Comparison of ENCODE assay signal across 16 cellular contexts in genomic region chr9:110555551-110555950, GRCh38. TPM values are rescaled to one million over a fixed set of nuclear protein-coding genes. Genes with fewer than 3 reads are reported as not detected.
A peak's percentile ranks its signal among the peaks of the same experiment; 100 is the strongest.
DNase-seq lines count a peak whose midpoint lies in the region; ATAC-seq, FAIRE-seq and TF ChIP-seq lines count a peak whose summit lies in the region.
"Had no signal": no experiment of that assay in that cellular context is flagged by ENCODE, and none has a peak within 500 bp of the region (broad histone marks: within the 10 kb centered on the region; RNA-seq: fewer than 3 reads in every experiment).

No MANE protein-coding gene starts in this region.

- no peak overlapping the region for H2AFZ ChIP-seq in ACC112 (ENCODE audit: low read length, unreplicated experiment)

- H3K27ac ChIP-seq in ACC112 (ENCODE audit: low read depth, low read length) (peak overlapping the region; percentile 90), body of pancreas (peak overlapping the region in 3 of 4 donors; percentile 6 to 40 (median 39)), rectal smooth muscle tissue (ENCODE audit: low read depth, low read length) (peak overlapping the region; percentile 22)

- intact Hi-C loops in body of pancreas (cut with DNase I): no loop called here
- intact Hi-C loops in left cardiac atrium (cut with DNase I): no loop called here

- no peak overlapping the region for H3K9ac ChIP-seq in rectal smooth muscle tissue (ENCODE audit: low read length)

- TF ChIP-seq POLR2A in body of pancreas (IDR thresholded peaks at IDR 0.05): no peak
- TF ChIP-seq POLR2A in GM12892 (IDR thresholded peaks at IDR 0.05; ENCODE audit: low read depth, low read length): no peak

- no peak for FAIRE-seq in GM12892 (lab: Jason Lieb, UNC)
- FAIRE-seq: GM12891, K562 had no signal

- peaks cover 24% of the 10 kb centered on the region for H3K79me2 ChIP-seq in ACC112 (ENCODE audit: control insufficient read depth, insufficient read depth, low read length, unreplicated experiment)

- peak overlapping the region; percentile 53 for H3K4me3 ChIP-seq in ACC112 (ENCODE audit: low read depth, low read length)
- H3K4me3 ChIP-seq in body of pancreas: no peak overlapping the region
- no peak overlapping the region for H3K4me3 ChIP-seq in rectal smooth muscle tissue (ENCODE audit: low read length)
- H3K4me3 ChIP-seq in BE2C (ENCODE audit: low read depth, low read length): no peak overlapping the region
- H3K4me3 ChIP-seq: K562 had no signal

- WGBS in body of pancreas, 2 donors: 17 to 25% methylated on average over 3 of the region's 3 CpGs

- H3K27me3 ChIP-seq in ACC112 (ENCODE audit: insufficient read depth, low read length) (no peaks in the 10 kb centered on the region), body of pancreas (no peaks in the 10 kb centered on the region), rectal smooth muscle tissue (ENCODE audit: control insufficient read depth, insufficient read depth, low read length) (no peaks in the 10 kb centered on the region), BE2C (no peaks in the 10 kb centered on the region)

- DNase-seq in body of pancreas (no peak), left cardiac atrium (no peak), GM19238 (ENCODE audit: insufficient read length, low spot score) (no peak), GM12892 (ENCODE audit: insufficient read length) (no peak), occipital lobe (lab: John Stamatoyannopoulos, UW) (no peak), BE2C (no peak)
- DNase-seq: activated CD4-positive, alpha-beta T cell treated with anti-CD3 and anti-CD28 coated beads, Interleukin-2, amount 50 U/mL, for 48 hours; activated T-cell treated with anti-CD3 and anti-CD28 coated beads, Interleukin-2, amount 50 U/mL, for 4 hours; NCI-H1092 treated with DMSO at 0.1 percent for 48 hours; nucleus accumbens had no signal

- H3K4me1 ChIP-seq in ACC112 (ENCODE audit: control insufficient read depth, insufficient read depth, low read length, unreplicated experiment) (peaks cover 39% of the 10 kb centered on the region), body of pancreas (peaks cover 17% of the 10 kb centered on the region), rectal smooth muscle tissue (ENCODE audit: control insufficient read depth, insufficient read depth, low read length) (peaks cover 4% of the 10 kb centered on the region), BE2C (no peaks in the 10 kb centered on the region)

- H3K9me3 ChIP-seq in body of pancreas (peaks cover 0 to 4% (median 0%) of the 10 kb centered on the region in 3 donors), BE2C (no peaks in the 10 kb centered on the region)
- H3K9me3 ChIP-seq: Caco-2 had no signal

- TF ChIP-seq CTCF in body of pancreas (IDR thresholded peaks at IDR 0.05): no peak
- TF ChIP-seq CTCF in BE2C (IDR thresholded peaks at IDR 0.05; ENCODE audit: low read depth, low read length): no peak

- ATAC-seq in body of pancreas: no peak
- peak; percentile 67 to 73 for ATAC-seq in left cardiac atrium
- ATAC-seq: activated T-cell treated with anti-CD3 and anti-CD28 coated beads, Interleukin-2, amount 50 U/mL, for 4 hours; K562 had no signal

- H3K36me3 ChIP-seq in ACC112 (ENCODE audit: insufficient read depth, low read length) (peaks cover 3% of the 10 kb centered on the region), body of pancreas (replicated peaks in 1 of 2; ENCODE audit: insufficient read depth in 1 of 2, low read depth in 2 of 2) (no peaks in the 10 kb centered on the region), rectal smooth muscle tissue (ENCODE audit: control insufficient read depth, insufficient read depth, low read length) (no peaks in the 10 kb centered on the region), BE2C (no peaks in the 10 kb centered on the region)

RNA-seq across cellular contexts. Expression of gene SVEP1, which starts 24.0 kb away (rescaled TPM):
- 10 to 100 TPM; 23.7 to 34.0 TPM for total RNA-seq in body of pancreas
- 10 to 100 TPM; 18.6 to 20.8 TPM for total RNA-seq in left cardiac atrium
- polyA plus RNA-seq in GM12892 (2012; ENCODE audit: missing spikeins): 0.06 TPM
- total RNA-seq in occipital lobe: 5.3 TPM
- polyA plus RNA-seq in BE2C (2012; ENCODE audit: insufficient read depth, insufficient read length, low read depth): 0.31 TPM
- total RNA-seq: G401 had no signal

Comparison
In these comparisons a context has a peak if more than half of its experiments do, and no peak if none do; other contexts are left out.
1. H3K27ac ChIP-seq: peak in every context shown above with its lines; median percentile 90 in ACC112; 39 in body of pancreas; 22 in rectal smooth muscle tissue.